In genomic region chr3:120622870-120623718, GRCh38 we compare ENCODE assay signal across 10 cellular contexts. TPM values are rescaled to one million over a fixed set of nuclear protein-coding genes. Genes with fewer than 3 reads are reported as not detected.
DNase-seq lines count a peak whose midpoint lies in the region; ATAC-seq and TF ChIP-seq lines count a peak whose summit lies in the region.
"Had no signal": no experiment of that assay in that cellular context is flagged by ENCODE, and none has a peak within 500 bp of the region (broad histone marks: within the 10 kb centered on the region; RNA-seq: fewer than 3 reads in every experiment).

No MANE protein-coding gene starts in this region.

- TF ChIP-seq CTCF in foreskin keratinocyte (conservative IDR thresholded peaks at IDR 0.05) = peak; percentile 22

- POLR2A ChIA-PET in CD4-positive, alpha-beta memory T cell (lab: Charles Lee; ENCODE audit: partially characterized antibody) = no interaction called here

- DNase-seq in CD4-positive, alpha-beta memory T cell = peak in 3 of 5 donors; percentile 1 to 10 (median 5)
- DNase-seq in HCEC 1CT = peak; percentile 33
- peak; percentile 67 for DNase-seq in SK-MEL-5 (ENCODE audit: low read depth, low spot score)
- DNase-seq in foreskin keratinocyte = peak; percentile 16 to 57
- no peak for DNase-seq in cerebellar nuclear complex (lab: John Stamatoyannopoulos, UW)
- no peak for DNase-seq in midbrain (lab: John Stamatoyannopoulos, UW)
- no peak for DNase-seq in stimulated activated naive CD4-positive, alpha-beta T cell treated with Interleukin-2 at 50 U/mL for 16 hours (lab: John Stamatoyannopoulos, UW)
- DNase-seq: NCI-H1417 had no signal

- H3K27me3 Mint-ChIP-seq in CD4-positive, alpha-beta memory T cell = peaks cover 3 to 6% of the 10 kb centered on the region in 2 donors

- H3K4me3 Mint-ChIP-seq in CD4-positive, alpha-beta memory T cell = peak overlapping the region in 1 of 8 donors; percentile 39
- H3K4me3 Mint-ChIP-seq: immature natural killer cell had no signal

- no peak overlapping the region for H3K4me3 ChIP-seq in CD4-positive, alpha-beta memory T cell (ENCODE audit: low read length in 2 of 2)

- H3K27me3 ChIP-seq in CD4-positive, alpha-beta memory T cell (ENCODE audit: insufficient read depth, low read length) = no peaks in the 10 kb centered on the region
- no peaks in the 10 kb centered on the region for H3K27me3 ChIP-seq in foreskin keratinocyte

- peaks cover 3 to 8% of the 10 kb centered on the region in 2 donors for H3K36me3 Mint-ChIP-seq in CD4-positive, alpha-beta memory T cell
- H3K36me3 Mint-ChIP-seq: immature natural killer cell had no signal

- peaks cover 0 to 5% of the 10 kb centered on the region in 2 donors for H3K9me3 ChIP-seq in CD4-positive, alpha-beta memory T cell (ENCODE audit: control insufficient read depth in 1 of 2, low read length in 2 of 2)

- CTCF ChIA-PET in CD4-positive, alpha-beta memory T cell (lab: Charles Lee; ENCODE audit: partially characterized antibody) = interaction anchor here (1.0 to 1.3 kb wide), 2 partner anchors 171 to 172 kb away, joined by 3 to 4 read pairs; no protein-coding TSS in a partner anchor

- intact Hi-C loops in CD4-positive, alpha-beta memory T cell (cut with micrococcal nuclease) = loop anchor here (1.0 kb wide), 1 partner anchor 172 kb away; no protein-coding TSS in a partner anchor

- H3K4me1 Mint-ChIP-seq in CD4-positive, alpha-beta memory T cell = no peaks in the 10 kb centered on the region
- H3K4me1 Mint-ChIP-seq: immature natural killer cell had no signal

- peaks cover 0 to 28% (median 17%) of the 10 kb centered on the region in 8 donors for H3K9me3 Mint-ChIP-seq in CD4-positive, alpha-beta memory T cell

- H3K27ac Mint-ChIP-seq in CD4-positive, alpha-beta memory T cell = no peak overlapping the region
- H3K27ac Mint-ChIP-seq: immature natural killer cell had no signal

- H3K4me1 ChIP-seq in CD4-positive, alpha-beta memory T cell (ENCODE audit: insufficient read depth, low read length) = no peaks in the 10 kb centered on the region
- H3K4me1 ChIP-seq in foreskin keratinocyte = no peaks in the 10 kb centered on the region

- H3K36me3 ChIP-seq in CD4-positive, alpha-beta memory T cell (ENCODE audit: insufficient read depth, low read length) = no peaks in the 10 kb centered on the region

- ATAC-seq in foreskin keratinocyte = peak; percentile 87
- ATAC-seq in GM21390 (IDR thresholded peaks at IDR 0.05; ENCODE audit: unreplicated experiment) = no peak

- in situ Hi-C loops in SK-MEL-5 (cut with HindIII; ENCODE audit: low pct_unique_long_range_greater_than_20kb, low sequenced_read_pairs) = no loop called here

- no peak overlapping the region for H3K27ac ChIP-seq in CD4-positive, alpha-beta memory T cell (ENCODE audit: low read depth, low read length)
- H3K27ac ChIP-seq in foreskin keratinocyte = no peak overlapping the region

RNA-seq across cellular contexts. Expression of gene NDUFB4, which starts 27.0 kb away (rescaled TPM):
- 10 to 100 TPM; 82.1 to 82.8 TPM for total RNA-seq in CD4-positive, alpha-beta memory T cell
- 100 to 1,000 TPM; 243 to 257 TPM for polyA plus RNA-seq in CD4-positive, alpha-beta memory T cell
- 291 and 293 TPM in 2 replicates for total RNA-seq in SK-MEL-5 (2014; rRNA removed; shearing (Covaris generic))
- 273 and 305 TPM in 2 replicates for polyA plus RNA-seq in SK-MEL-5 (2015; cell fraction: cytosol; rRNA removed)
- 23.1 and 58.8 TPM in 2 replicates for polyA plus RNA-seq in SK-MEL-5 (2015; cell fraction: nucleus; rRNA removed)
- 164 and 169 TPM in 2 replicates for total RNA-seq in foreskin keratinocyte
- 264 and 273 TPM in 2 replicates for polyA plus RNA-seq in foreskin keratinocyte

RNA-seq across cellular contexts. Expression of gene HGD, which starts 58.9 kb away (rescaled TPM):
- 1 to 10 TPM; 2.6 to 3.0 TPM for total RNA-seq in CD4-positive, alpha-beta memory T cell
- polyA plus RNA-seq in CD4-positive, alpha-beta memory T cell = not detected
- not detected in 2 replicates for total RNA-seq in SK-MEL-5 (2014; rRNA removed; shearing (Covaris generic))
- not detected in 2 replicates for polyA plus RNA-seq in SK-MEL-5 (2015; cell fraction: cytosol; rRNA removed)
- not detected in 2 replicates for polyA plus RNA-seq in SK-MEL-5 (2015; cell fraction: nucleus; rRNA removed)
- total RNA-seq in foreskin keratinocyte = not detected in 2 replicates
- not detected in 2 replicates for polyA plus RNA-seq in foreskin keratinocyte

Comparison
In these comparisons a context has a peak if more than half of its experiments do, and no peak if none do; other contexts are left out.
1. DNase-seq: peak in CD4-positive, alpha-beta memory T cell (3 of 5), HCEC 1CT (single experiment), SK-MEL-5 (single experiment) and foreskin keratinocyte (2 of 2); none in cerebellar nuclear complex (0 of 2), midbrain (single experiment) and stimulated activated naive CD4-positive, alpha-beta T cell treated with Interleukin-2 at 50 U/mL for 16 hours (single experiment).